ENCODE assay signal across 25 cellular contexts in genomic region chr10:77546048-77546447, GRCh38.
A peak's percentile ranks its signal among the peaks of the same experiment; 100 is the strongest.
DNase-seq lines count a peak whose midpoint lies in the region; ATAC-seq, FAIRE-seq and TF ChIP-seq lines count a peak whose summit lies in the region.
"Had no signal": no experiment of that assay in that cellular context is flagged by ENCODE, and none has a peak within 500 bp of the region (broad histone marks: within the 10 kb centered on the region; RNA-seq: fewer than 3 reads in every experiment).

No MANE protein-coding gene starts in this region.

- H3K23me2 ChIP-seq in H9 (ENCODE audit: insufficient read length, low read depth, low read length, poor library complexity, severe bottlenecking) = no peaks in the 10 kb centered on the region

- H3K27ac Mint-ChIP-seq in H9 (peak overlapping the region in 2 of 3 experiments; percentile 27 to 76; a peak in 3 of 7 replicates), astrocyte (ENCODE audit: unreplicated experiment) (peak overlapping the region; percentile 18)
- H3K27ac Mint-ChIP-seq: CD4-positive, CD25-positive, alpha-beta regulatory T cell; GM23338 had no signal

- no peaks in the 10 kb centered on the region for H3F3A ChIP-seq in PC-3 (ENCODE audit: low read length, unreplicated experiment)

- H3K4me1 Mint-ChIP-seq in H9 (peaks cover 7% of the 10 kb centered on the region in 2 experiments), astrocyte (ENCODE audit: low read depth, unreplicated experiment) (peaks cover 17% of the 10 kb centered on the region)
- H3K4me1 Mint-ChIP-seq: CD4-positive, CD25-positive, alpha-beta regulatory T cell had no signal

- intact Hi-C loops in sigmoid colon (cut with DNase I) (no loop called here), PC-3 (cut with micrococcal nuclease) (no loop called here)

- H4K5ac ChIP-seq in H9 (ENCODE audit: insufficient read length, low read depth, low read length) = no peak overlapping the region

- H3T11ph ChIP-seq in H9 (ENCODE audit: low read length) = no peak overlapping the region

- no peak for TF ChIP-seq EP300 in sigmoid colon (IDR thresholded peaks at IDR 0.05)

- no peaks in the 10 kb centered on the region for H3K79me2 ChIP-seq in H9 (ENCODE audit: insufficient read depth, low read length)
- peaks cover 11% of the 10 kb centered on the region for H3K79me2 ChIP-seq in astrocyte (ENCODE audit: insufficient read depth, low read length)
- peaks cover 24% of the 10 kb centered on the region; the same call in 1 of the 2 replicates for H3K79me2 ChIP-seq in PC-3 (ENCODE audit: low read length)

- no CpG with 5 or more reads among the region's 1 CpG for WGBS in H9 (ENCODE audit: extremely low coverage, insufficient read length, low lambda C conversion rate)
- 93 to 100% methylated on average over 1 of the region's 1 CpG for WGBS in sigmoid colon, 2 donors

- H3K56ac ChIP-seq in H9 (ENCODE audit: insufficient read length, low read depth, low read length) = no peak overlapping the region

- no TSS peak for BruUV-seq in PC-3 (replicated peaks; lab: Mats Ljungman, UMichigan)

- ATAC-seq in GM19023 (IDR thresholded peaks at IDR 0.05; ENCODE audit: unreplicated experiment) (no peak), PC-3 (no peak)
- ATAC-seq: GM23338, HCT116 had no signal

- no peak overlapping the region for H3K18ac ChIP-seq in H9 (ENCODE audit: insufficient read length, low read depth, low read length)

- H3K36me3 Mint-ChIP-seq in H9 (ENCODE audit: insufficient read depth in 1 of 3, low read depth in 3 of 3) = no peaks in the 10 kb centered on the region
- peaks cover 10% of the 10 kb centered on the region for H3K36me3 Mint-ChIP-seq in astrocyte (ENCODE audit: low read depth, unreplicated experiment)
- H3K36me3 Mint-ChIP-seq: CD4-positive, CD25-positive, alpha-beta regulatory T cell had no signal

- H3K27me3 ChIP-seq in H9 (ENCODE audit: insufficient read depth, low read length) = no peaks in the 10 kb centered on the region; the same call in 1 of the 2 replicates
- H3K27me3 ChIP-seq in astrocyte (ENCODE audit: insufficient read depth, low read length) = no peaks in the 10 kb centered on the region
- H3K27me3 ChIP-seq in muscle layer of colon (ENCODE audit: control insufficient read depth in 1 of 2, insufficient read depth in 2 of 2, low read length in 2 of 2) = no peaks in the 10 kb centered on the region
- H3K27me3 ChIP-seq in stomach smooth muscle (ENCODE audit: control insufficient read depth in 1 of 2, insufficient read depth in 2 of 2, low read length in 2 of 2) = no peaks in the 10 kb centered on the region
- H3K27me3 ChIP-seq in sigmoid colon = no peaks in the 10 kb centered on the region
- no peaks in the 10 kb centered on the region for H3K27me3 ChIP-seq in PC-3 (ENCODE audit: low read length)
- H3K27me3 ChIP-seq: BE2C, MG63 had no signal

- no peak for TF ChIP-seq CTCF in H9 (conservative IDR thresholded peaks at IDR 0.05)
- TF ChIP-seq CTCF in astrocyte (IDR thresholded peaks at IDR 0.05; ENCODE audit: insufficient read depth, low read depth, low read length) = no peak
- TF ChIP-seq CTCF in sigmoid colon (IDR thresholded peaks at IDR 0.05) = no peak
- no peak for TF ChIP-seq CTCF in PC-3 (conservative IDR thresholded peaks at IDR 0.05; ENCODE audit: low read depth, low read length)

- no peak for TF ChIP-seq POLR2A in sigmoid colon (IDR thresholded peaks at IDR 0.05)

- H3K27me3 Mint-ChIP-seq in H9 (ENCODE audit: low read depth) (peaks cover 1% of the 10 kb centered on the region; the same call in 1 of the 2 replicates), astrocyte (ENCODE audit: low read depth, unreplicated experiment) (peaks cover 3% of the 10 kb centered on the region)

- no peak overlapping the region for H2BK15ac ChIP-seq in H9 (ENCODE audit: low read depth, low read length)

- no peak overlapping the region for H4K8ac ChIP-seq in H9 (replicated peaks; ENCODE audit: insufficient read length, low read depth, low read length)

- H3K4ac ChIP-seq in H9 (ENCODE audit: low read depth, low read length) = no peak overlapping the region

- H4K20me1 ChIP-seq in H9 (ENCODE audit: control insufficient read depth, insufficient read depth, insufficient read length) (no peaks in the 10 kb centered on the region), astrocyte (ENCODE audit: insufficient read depth, low read length) (no peaks in the 10 kb centered on the region), PC-3 (ENCODE audit: low read length) (no peaks in the 10 kb centered on the region)

- POLR2A ChIA-PET in PC-3 (lab: Charles Lee; ENCODE audit: unreplicated experiment) = no interaction called here

- CTCF ChIA-PET in PC-3 (lab: Charles Lee) = no interaction called here

- no peaks in the 10 kb centered on the region for H3K79me1 ChIP-seq in H9 (ENCODE audit: insufficient read depth, low read depth, low read length, poor library complexity, severe bottlenecking)

- H3K14ac ChIP-seq in H9 (ENCODE audit: insufficient read depth, low read length) = no peak overlapping the region; the same call in 1 of the 2 replicates

- H3K4me3 Mint-ChIP-seq in H9 (no peak overlapping the region), astrocyte (ENCODE audit: unreplicated experiment) (no peak overlapping the region)
- H3K4me3 Mint-ChIP-seq: CD4-positive, CD25-positive, alpha-beta regulatory T cell; GM23338 had no signal

- H2BK5ac ChIP-seq in H9 (ENCODE audit: insufficient read length, low read length) = no peak overlapping the region

- DNase-seq in H9 (no peak), astrocyte (ENCODE audit: low read depth) (no peak), RPMI8226 (no peak), sigmoid colon (no peak), PC-3 (no peak)
- DNase-seq: BE2C; CD4-positive, CD25-positive, alpha-beta regulatory T cell; COR-L47; DMS153; GF-D8; Kasumi-1; MG63; NCI-H1092; NCI-H146; NCI-H2081; NCI-H748 treated with DMSO at 0.1 percent for 48 hours; NK-92 treated with Interleukin-12 subunit alpha and Interleukin-12 subunit beta, amount 100 ng/mL, for 24 hours; SHP77 treated with DMSO at 0.1 percent for 48 hours had no signal

- H3K9me3 Mint-ChIP-seq in H9 (no peaks in the 10 kb centered on the region; a peak in 2 of 5 replicates), astrocyte (ENCODE audit: unreplicated experiment) (peaks cover 4% of the 10 kb centered on the region)
- H3K9me3 Mint-ChIP-seq: GM23338 had no signal

- H3K4me2 ChIP-seq in H9 (ENCODE audit: insufficient read depth, insufficient read length, low read length) (no peak overlapping the region), astrocyte (ENCODE audit: low read length) (no peak overlapping the region), PC-3 (ENCODE audit: low read length) (no peak overlapping the region)
- H3K4me2 ChIP-seq: GM23338 had no signal

- no peak overlapping the region for H2BK20ac ChIP-seq in H9 (ENCODE audit: low read depth, low read length, poor library complexity, severe bottlenecking)

- H3K9me2 ChIP-seq in PC-3 (replicated peaks; ENCODE audit: low read length) = no peaks in the 10 kb centered on the region

- H2AK5ac ChIP-seq in H9 (ENCODE audit: insufficient read length, low read length) = no peak overlapping the region

- H3K4me1 ChIP-seq in H9 (ENCODE audit: insufficient read depth, low read length) (no peaks in the 10 kb centered on the region), astrocyte (ENCODE audit: insufficient read depth, low read length) (no peaks in the 10 kb centered on the region), muscle layer of colon (ENCODE audit: insufficient read depth, low read length) (peaks cover 29% of the 10 kb centered on the region), stomach smooth muscle (ENCODE audit: control insufficient read depth, insufficient read depth, low read length) (peaks cover 30% of the 10 kb centered on the region), sigmoid colon (peaks cover 0 to 46% (median 26%) of the 10 kb centered on the region in 4 donors), PC-3 (ENCODE audit: insufficient read depth, low read length) (no peaks in the 10 kb centered on the region)

- H4K91ac ChIP-seq in H9 (ENCODE audit: insufficient read length, low read depth, low read length) = no peak overlapping the region

- no peak overlapping the region for H2BK12ac ChIP-seq in H9 (ENCODE audit: insufficient read length, low read depth, low read length)

- H3K4me3 ChIP-seq in astrocyte (ENCODE audit: insufficient read depth, low read depth, low read length) (no peak overlapping the region), muscle layer of colon (ENCODE audit: low read depth in 1 of 2, low read length in 2 of 2) (no peak overlapping the region), stomach smooth muscle (ENCODE audit: low read length in 2 of 2) (no peak overlapping the region), sigmoid colon (no peak overlapping the region), PC-3 (ENCODE audit: low read length) (no peak overlapping the region)
- H3K4me3 ChIP-seq: GM23338, MG63 had no signal

- H3K9me3 ChIP-seq in H9 (ENCODE audit: control insufficient read depth, low read depth, low read length) (no peaks in the 10 kb centered on the region), astrocyte (ENCODE audit: insufficient read depth, low read depth, low read length) (no peaks in the 10 kb centered on the region), muscle layer of colon (ENCODE audit: low read length) (no peaks in the 10 kb centered on the region), stomach smooth muscle (ENCODE audit: control insufficient read depth in 2 of 2, low read length in 2 of 2) (no peaks in the 10 kb centered on the region), sigmoid colon (no peaks in the 10 kb centered on the region), PC-3 (ENCODE audit: low read length) (no peaks in the 10 kb centered on the region)
- H3K9me3 ChIP-seq: BE2C had no signal

- H3K36me3 ChIP-seq in astrocyte (ENCODE audit: insufficient read depth, low read length) = no peaks in the 10 kb centered on the region
- H3K36me3 ChIP-seq in muscle layer of colon (ENCODE audit: insufficient read depth, low read length) = no peaks in the 10 kb centered on the region
- H3K36me3 ChIP-seq in stomach smooth muscle (ENCODE audit: control insufficient read depth in 2 of 2, insufficient read depth in 2 of 2, low read length in 2 of 2) = peaks cover 0 to 4% of the 10 kb centered on the region in 2 donors
- no peaks in the 10 kb centered on the region for H3K36me3 ChIP-seq in sigmoid colon
- peaks cover 10% of the 10 kb centered on the region; the same call in 1 of the 2 replicates for H3K36me3 ChIP-seq in PC-3 (ENCODE audit: low read depth, low read length)
- H3K36me3 ChIP-seq: BE2C had no signal

- no peak overlapping the region for H2BK120ac ChIP-seq in H9 (ENCODE audit: low read depth, low read length, poor library complexity, severe bottlenecking)

- no peak for FAIRE-seq in astrocyte (lab: Jason Lieb, UNC)
- FAIRE-seq: A204.1, GM19239 had no signal

- H2AFZ ChIP-seq in H9 (ENCODE audit: low read length) (no peak overlapping the region), astrocyte (ENCODE audit: low read depth, low read length) (no peak overlapping the region), PC-3 (ENCODE audit: low read length) (no peak overlapping the region)
- H2AFZ ChIP-seq: GM23338 had no signal

- H3K27ac ChIP-seq in H9 (ENCODE audit: insufficient read length, low read depth, low read length) = no peak overlapping the region
- H3K27ac ChIP-seq in astrocyte (ENCODE audit: low read depth, low read length) = no peak overlapping the region
- peak overlapping the region; percentile 26 for H3K27ac ChIP-seq in muscle layer of colon (ENCODE audit: low read depth, low read length)
- H3K27ac ChIP-seq in stomach smooth muscle (ENCODE audit: low read length) = peak overlapping the region; percentile 31
- H3K27ac ChIP-seq in sigmoid colon = peak overlapping the region in 1 of 4 donors; percentile 48
- no peak overlapping the region for H3K27ac ChIP-seq in PC-3 (ENCODE audit: low read length)

- H3K9ac ChIP-seq in H9 (ENCODE audit: extremely low read depth, insufficient read length, low read length) (no peak overlapping the region), astrocyte (ENCODE audit: low read length) (no peak overlapping the region), muscle layer of colon (ENCODE audit: low read length) (no peak overlapping the region), stomach smooth muscle (ENCODE audit: low read length in 2 of 2) (no peak overlapping the region), PC-3 (ENCODE audit: low read length) (no peak overlapping the region)

- H3K23ac ChIP-seq in H9 (ENCODE audit: insufficient read length, low read depth, low read length) = no peak overlapping the region

Comparison
In these comparisons a context has a peak if more than half of its experiments do, and no peak if none do; other contexts are left out.
1. H3K27ac ChIP-seq: peak in muscle layer of colon (single experiment) and stomach smooth muscle (single experiment); none in H9 (single experiment), astrocyte (single experiment) and PC-3 (single experiment).